In genomic region chr10:625335-625699, GRCh38 we compare ENCODE assay signal across 9 cellular contexts.
A peak's percentile ranks its signal among the peaks of the same experiment; 100 is the strongest.
DNase-seq lines count a peak whose midpoint lies in the region; ATAC-seq, FAIRE-seq and TF ChIP-seq lines count a peak whose summit lies in the region.
"Had no signal": no experiment of that assay in that cellular context is flagged by ENCODE, and none has a peak within 500 bp of the region (broad histone marks: within the 10 kb centered on the region; RNA-seq: fewer than 3 reads in every experiment).

No MANE protein-coding gene starts in this region.

- no peak overlapping the region for H3K9ac ChIP-seq in mucosa of rectum (ENCODE audit: low read depth in 1 of 2, low read length in 2 of 2)

- no peaks in the 10 kb centered on the region for H3K9me3 ChIP-seq in Panc1 (ENCODE audit: control insufficient read depth, insufficient read depth, low read depth, low read length)
- no peaks in the 10 kb centered on the region for H3K9me3 ChIP-seq in mucosa of rectum (ENCODE audit: control insufficient read depth in 2 of 2, low read length in 2 of 2)
- H3K9me3 ChIP-seq in testis, result no peaks in the 10 kb centered on the region

- CTCF ChIA-PET in Panc1 (lab: Charles Lee), result no interaction called here

- H3K4me3 ChIP-seq in Panc1 (ENCODE audit: low read depth in 2 of 2, low read length in 2 of 2), result peak overlapping the region; percentile 18 to 50
- peak overlapping the region in 1 of 2 donors; percentile 1 for H3K4me3 ChIP-seq in mucosa of rectum (ENCODE audit: low read length in 2 of 2)
- no peak overlapping the region for H3K4me3 ChIP-seq in testis

- in situ Hi-C loops in Panc1 (cut with HindIII; ENCODE audit: low pct_unique_long_range_greater_than_20kb, low sequenced_read_pairs), result no loop called here

- TF ChIP-seq CTCF in Panc1 (IDR thresholded peaks at IDR 0.05) (no peak), testis (IDR thresholded peaks at IDR 0.05) (no peak)

- ATAC-seq in Panc1 (peak; percentile 73), HG02759 (IDR thresholded peaks at IDR 0.05; ENCODE audit: unreplicated experiment) (no peak), HG02840 (IDR thresholded peaks at IDR 0.05; ENCODE audit: low FRiP score, unreplicated experiment) (no peak)
- ATAC-seq: activated CD4-positive, CD25-positive, alpha-beta regulatory T cell treated with anti-CD3 and anti-CD28 coated beads, Interleukin-2, amount 50 U/mL, for 24 hours had no signal

- H3K36me3 ChIP-seq in Panc1 (ENCODE audit: control insufficient read depth, insufficient read depth, low read length) (no peaks in the 10 kb centered on the region), mucosa of rectum (ENCODE audit: control insufficient read depth in 2 of 2, insufficient read depth in 2 of 2, low read length in 2 of 2) (no peaks in the 10 kb centered on the region), testis (ENCODE audit: low read depth, missing control alignments) (no peaks in the 10 kb centered on the region)

- intact Hi-C loops in Panc1 (cut with micrococcal nuclease; ENCODE audit: unreplicated experiment) (no loop called here), testis (cut with DNase I; ENCODE audit: low total_unique reads) (no loop called here)

- TF ChIP-seq POLR2A in testis (IDR thresholded peaks at IDR 0.05) (no peak), GM12892 (IDR thresholded peaks at IDR 0.05; ENCODE audit: low read depth, low read length) (no peak)

- BruUV-seq in Panc1 (replicated peaks; lab: Mats Ljungman, UMichigan), result no TSS peak

- no peak for DNase-seq in Panc1 (ENCODE audit: low read depth, low spot score)
- no peak for DNase-seq in epithelial cell of prostate (ENCODE audit: low read depth, low spot score)
- peak; percentile 76 for DNase-seq in testis
- no peak for DNase-seq in EL
- DNase-seq in GM12892 (ENCODE audit: insufficient read length), result no peak

- H3K27ac ChIP-seq in Panc1 (ENCODE audit: low read length) (peak overlapping the region; percentile 86), epithelial cell of prostate (peak overlapping the region; percentile 18), mucosa of rectum (ENCODE audit: low read depth in 2 of 2, low read length in 2 of 2) (peak overlapping the region; percentile 3 to 48), testis (peak overlapping the region; percentile 88 to 92)

- FAIRE-seq in GM12892 (lab: Jason Lieb, UNC), result no peak

- H3K4me1 ChIP-seq in Panc1 (ENCODE audit: control insufficient read depth, insufficient read depth, low read length) (peaks cover 21% of the 10 kb centered on the region), mucosa of rectum (ENCODE audit: control insufficient read depth in 2 of 2, insufficient read depth in 2 of 2, low read length in 2 of 2) (peaks cover 2 to 10% of the 10 kb centered on the region in 2 donors), testis (peaks cover 24% of the 10 kb centered on the region)

- POLR2A ChIA-PET in Panc1 (lab: Charles Lee), result interaction anchor here (0.6 kb wide), 2 partner anchors 103 to 298 kb away, joined by 4 to 5 read pairs; no protein-coding TSS in a partner anchor

- 29 to 43% methylated on average over 13 to 17 of the region's 17 CpGs for WGBS in testis, 2 donors

- H3K27me3 ChIP-seq in Panc1 (ENCODE audit: control insufficient read depth, insufficient read depth, low read length) (no peaks in the 10 kb centered on the region), mucosa of rectum (ENCODE audit: control insufficient read depth in 2 of 2, insufficient read depth in 2 of 2, low read length in 2 of 2) (no peaks in the 10 kb centered on the region), testis (no peaks in the 10 kb centered on the region)

Comparison
In these comparisons a context has a peak if more than half of its experiments do, and no peak if none do; other contexts are left out.
1. H3K27ac ChIP-seq: peak in every context shown above with its lines; median percentile 90 in testis; 86 in Panc1; 26 in mucosa of rectum; 18 in epithelial cell of prostate.
2. H3K4me3 ChIP-seq: peak in Panc1 (2 of 2); none in testis (0 of 2).